Comparison of ENCODE assay signal across 8 cellular contexts in the genomic region with DNA sequence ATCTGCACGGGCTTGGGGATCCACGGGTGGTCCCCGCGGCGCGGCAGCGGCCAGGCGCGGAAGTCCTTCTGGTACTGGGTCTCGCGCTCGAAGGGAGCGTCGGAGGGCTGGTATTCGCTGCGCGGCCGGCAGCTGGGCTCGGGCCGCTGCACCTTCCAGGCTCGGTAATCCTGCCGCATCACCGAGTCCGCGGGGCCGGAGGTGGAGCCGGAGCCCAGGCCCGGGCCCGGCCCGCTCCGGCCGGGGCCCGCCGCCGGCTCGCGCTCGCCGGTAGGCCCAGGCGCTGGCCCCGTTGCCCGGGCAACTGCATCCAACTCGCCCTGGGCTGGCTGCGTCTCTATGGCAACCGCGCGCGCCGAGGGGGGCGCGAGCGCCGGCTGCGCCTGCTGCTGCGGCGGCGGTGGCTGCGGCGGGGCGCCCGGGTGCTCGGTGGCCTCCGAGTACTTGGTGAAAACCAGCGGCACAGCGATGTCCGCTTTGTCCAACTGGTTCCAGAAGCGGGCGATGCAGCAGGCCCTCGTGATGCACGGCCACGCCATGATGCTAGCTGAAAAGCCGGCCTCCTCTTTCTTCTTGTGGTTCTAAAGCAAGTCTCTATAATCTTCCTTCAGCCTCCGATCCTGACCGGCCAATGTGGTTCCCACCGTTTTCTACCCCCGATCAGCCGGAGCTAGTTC. TPM values are rescaled to one million over a fixed set of nuclear protein-coding genes. Genes with fewer than 3 reads are reported as not detected.
A peak's percentile ranks its signal among the peaks of the same experiment; 100 is the strongest.
DNase-seq lines count a peak whose midpoint lies in the region; ATAC-seq and TF ChIP-seq lines count a peak whose summit lies in the region.

No MANE protein-coding gene starts in this region.

- H3K27ac Mint-ChIP-seq in natural killer cell treated with Interleukin-12 subunit alpha and Interleukin-12 subunit beta and Interleukin-15 and Interleukin-18, amount 100 ng/mL, for 72 hours: no peak overlapping the region

- no peaks in the 10 kb centered on the region for H3K9me3 Mint-ChIP-seq in activated T-cell treated with anti-CD3 and anti-CD28 coated beads, Interleukin-2, amount 50 U/mL, for 4 hours
- no peaks in the 10 kb centered on the region for H3K9me3 Mint-ChIP-seq in natural killer cell treated with Interleukin-12 subunit alpha and Interleukin-12 subunit beta and Interleukin-15 and Interleukin-18, amount 100 ng/mL, for 72 hours

- peaks cover 8% of the 10 kb centered on the region for H3K4me1 ChIP-seq in foreskin keratinocyte

- peak; percentile 45 to 54 for ATAC-seq in activated T-cell treated with anti-CD3 and anti-CD28 coated beads, Interleukin-2, amount 50 U/mL, for 4 hours
- ATAC-seq in foreskin keratinocyte: peak; percentile 35
- peak; percentile 67 to 72 for ATAC-seq in natural killer cell treated with Interleukin-12 subunit alpha and Interleukin-12 subunit beta and Interleukin-15 and Interleukin-18, amount 100 ng/mL, for 72 hours
- ATAC-seq in HG02884 (IDR thresholded peaks at IDR 0.05; ENCODE audit: unreplicated experiment): no peak
- ATAC-seq in GM19455 (IDR thresholded peaks at IDR 0.05; ENCODE audit: unreplicated experiment): no peak

- peaks cover 75% of the 10 kb centered on the region for H3K27me3 Mint-ChIP-seq in activated T-cell treated with anti-CD3 and anti-CD28 coated beads, Interleukin-2, amount 50 U/mL, for 4 hours (ENCODE audit: low read depth)
- peaks cover 52 to 77% of the 10 kb centered on the region in 2 donors for H3K27me3 Mint-ChIP-seq in natural killer cell treated with Interleukin-12 subunit alpha and Interleukin-12 subunit beta and Interleukin-15 and Interleukin-18, amount 100 ng/mL, for 72 hours

- H3K27ac ChIP-seq in foreskin keratinocyte: no peak overlapping the region

- DNase-seq in NCI-H1436 (lab: John Stamatoyannopoulos, UW): peak; percentile 62
- no peak for DNase-seq in NCI-H1436 treated with DMSO at 0.1 percent for 48 hours (lab: John Stamatoyannopoulos, UW)
- DNase-seq in NCI-H1105 (lab: John Stamatoyannopoulos, UW): peak; percentile 86
- DNase-seq in activated T-cell treated with anti-CD3 and anti-CD28 coated beads, Interleukin-2, amount 50 U/mL, for 4 hours: no peak
- DNase-seq in foreskin keratinocyte: peak in 1 of 2 donors; percentile 40
- no peak for DNase-seq in natural killer cell treated with Interleukin-12 subunit alpha and Interleukin-12 subunit beta and Interleukin-15 and Interleukin-18, amount 100 ng/mL, for 72 hours (ENCODE audit: low spot score)

- peaks cover 68% of the 10 kb centered on the region for H3K27me3 ChIP-seq in foreskin keratinocyte

- H3K36me3 Mint-ChIP-seq in activated T-cell treated with anti-CD3 and anti-CD28 coated beads, Interleukin-2, amount 50 U/mL, for 4 hours (ENCODE audit: insufficient read depth): no peaks in the 10 kb centered on the region
- H3K36me3 Mint-ChIP-seq in natural killer cell treated with Interleukin-12 subunit alpha and Interleukin-12 subunit beta and Interleukin-15 and Interleukin-18, amount 100 ng/mL, for 72 hours: peaks cover 10% of the 10 kb centered on the region

- H3K4me1 Mint-ChIP-seq in activated T-cell treated with anti-CD3 and anti-CD28 coated beads, Interleukin-2, amount 50 U/mL, for 4 hours (ENCODE audit: low read depth): peaks cover 10% of the 10 kb centered on the region
- H3K4me1 Mint-ChIP-seq in natural killer cell treated with Interleukin-12 subunit alpha and Interleukin-12 subunit beta and Interleukin-15 and Interleukin-18, amount 100 ng/mL, for 72 hours (ENCODE audit: low read depth in 2 of 2): peaks cover 11 to 13% of the 10 kb centered on the region in 2 donors

- peak overlapping the region; percentile 80 for H3K4me3 Mint-ChIP-seq in activated T-cell treated with anti-CD3 and anti-CD28 coated beads, Interleukin-2, amount 50 U/mL, for 4 hours
- peak overlapping the region; percentile 89 for H3K4me3 Mint-ChIP-seq in natural killer cell treated with Interleukin-12 subunit alpha and Interleukin-12 subunit beta and Interleukin-15 and Interleukin-18, amount 100 ng/mL, for 72 hours

- no peak for TF ChIP-seq CTCF in foreskin keratinocyte (conservative IDR thresholded peaks at IDR 0.05)

RNA-seq across cellular contexts. Expression of gene MAP6, which starts 0.9 kb away (rescaled TPM):
- total RNA-seq in activated T-cell treated with anti-CD3 and anti-CD28 coated beads, Interleukin-2, amount 50 U/mL, for 4 hours: not detected
- total RNA-seq in foreskin keratinocyte: 1.5 and 2.8 TPM in 2 replicates
- 1.3 and 2.6 TPM in 2 replicates for polyA plus RNA-seq in foreskin keratinocyte
- total RNA-seq in natural killer cell treated with Interleukin-12 subunit alpha and Interleukin-12 subunit beta and Interleukin-15 and Interleukin-18, amount 100 ng/mL, for 72 hours: under 1 TPM in 1 of 2 donors, not detected in 1; 0.14 TPM

RNA-seq across cellular contexts. Expression of gene MOGAT2, which starts 49.7 kb away (rescaled TPM):
- under 1 TPM in 1 of 3 donors, not detected in 2; 0.13 TPM for total RNA-seq in activated T-cell treated with anti-CD3 and anti-CD28 coated beads, Interleukin-2, amount 50 U/mL, for 4 hours
- not detected in 2 replicates for total RNA-seq in foreskin keratinocyte
- polyA plus RNA-seq in foreskin keratinocyte: not detected in 2 replicates
- not detected for total RNA-seq in natural killer cell treated with Interleukin-12 subunit alpha and Interleukin-12 subunit beta and Interleukin-15 and Interleukin-18, amount 100 ng/mL, for 72 hours

Comparison
In these comparisons a context has a peak if more than half of its experiments do, and no peak if none do; other contexts are left out.
1. DNase-seq: peak in NCI-H1436 (single experiment) and NCI-H1105 (single experiment); none in NCI-H1436 treated with DMSO at 0.1 percent for 48 hours (single experiment), activated T-cell treated with anti-CD3 and anti-CD28 coated beads, Interleukin-2, amount 50 U/mL, for 4 hours (single experiment) and natural killer cell treated with Interleukin-12 subunit alpha and Interleukin-12 subunit beta and Interleukin-15 and Interleukin-18, amount 100 ng/mL, for 72 hours (single experiment).
2. ATAC-seq: peak in activated T-cell treated with anti-CD3 and anti-CD28 coated beads, Interleukin-2, amount 50 U/mL, for 4 hours (2 of 2), foreskin keratinocyte (single experiment) and natural killer cell treated with Interleukin-12 subunit alpha and Interleukin-12 subunit beta and Interleukin-15 and Interleukin-18, amount 100 ng/mL, for 72 hours (2 of 2); none in HG02884 (single experiment) and GM19455 (single experiment).